ENCODE assay signal across 16 cellular contexts in genomic region chrX:39203427-39203826, GRCh38.
A peak's percentile ranks its signal among the peaks of the same experiment; 100 is the strongest.
DNase-seq lines count a peak whose midpoint lies in the region; ATAC-seq and FAIRE-seq lines count a peak whose summit lies in the region.
"Had no signal": no experiment of that assay in that cellular context is flagged by ENCODE, and none has a peak within 500 bp of the region (broad histone marks: within the 10 kb centered on the region; RNA-seq: fewer than 3 reads in every experiment).

No MANE protein-coding gene starts in this region.

- H3K27me3 ChIP-seq in small intestine (ENCODE audit: control insufficient read depth in 2 of 2, insufficient read depth in 2 of 2, low read length in 2 of 2), result no peaks in the 10 kb centered on the region
- H3K27me3 ChIP-seq: BE2C had no signal

- no peak overlapping the region for H3K4me3 Mint-ChIP-seq in activated T-helper 2 cell treated with anti-CD3 and anti-CD28 coated beads, Interferon-gamma antibody, Interleukin-2, Interleukin-4, amounts not matched to agents 10 μg/mL and 5 μg/mL and 100 μg/mL, durations not matched to agents 14 hours and 24 hours and 36 hours (ENCODE audit: low read depth)
- H3K4me3 Mint-ChIP-seq: CD4-positive, alpha-beta memory T cell; IgD-negative memory B cell had no signal

- H3K4me1 Mint-ChIP-seq in activated T-helper 2 cell treated with anti-CD3 and anti-CD28 coated beads, Interferon-gamma antibody, Interleukin-2, Interleukin-4, amounts not matched to agents 10 μg/mL and 5 μg/mL and 100 μg/mL, durations not matched to agents 14 hours and 24 hours and 36 hours (ENCODE audit: low read depth), result peaks cover 76% of the 10 kb centered on the region
- H3K4me1 Mint-ChIP-seq: IgD-negative memory B cell had no signal

- DNase-seq in GM19239 (ENCODE audit: insufficient read length, low spot score), result no peak
- DNase-seq in activated T-helper 2 cell treated with anti-CD3 and anti-CD28 coated beads, Interferon-gamma antibody, Interleukin-2, Interleukin-4, amounts not matched to agents 10 μg/mL and 5 μg/mL and 100 μg/mL, durations not matched to agents 14 hours and 24 hours and 36 hours (ENCODE audit: low spot score), result no peak
- DNase-seq in left colon, result no peak
- peak; percentile 83 for DNase-seq in small intestine
- no peak for DNase-seq in NK-92 treated with Interleukin-12 subunit alpha and Interleukin-12 subunit beta, amount 100 ng/mL, for 24 hours (lab: John Stamatoyannopoulos, UW)
- DNase-seq: BE2C; Caco-2; CD4-positive, alpha-beta memory T cell; GM23248 had no signal

- no peaks in the 10 kb centered on the region for H3K36me3 ChIP-seq in small intestine (ENCODE audit: control insufficient read depth in 2 of 2, insufficient read depth in 2 of 2, low read length in 2 of 2)
- H3K36me3 ChIP-seq: BE2C had no signal

- no peaks in the 10 kb centered on the region for H3K27me3 Mint-ChIP-seq in activated T-helper 2 cell treated with anti-CD3 and anti-CD28 coated beads, Interferon-gamma antibody, Interleukin-2, Interleukin-4, amounts not matched to agents 10 μg/mL and 5 μg/mL and 100 μg/mL, durations not matched to agents 14 hours and 24 hours and 36 hours (ENCODE audit: low read depth)
- H3K27me3 Mint-ChIP-seq: CD4-positive, alpha-beta memory T cell had no signal

- H3K4me3 ChIP-seq in small intestine (ENCODE audit: low read depth in 1 of 2, low read length in 2 of 2), result no peak overlapping the region
- H3K4me3 ChIP-seq: A549, GM23248 had no signal

- H3K4me1 ChIP-seq in small intestine (ENCODE audit: control insufficient read depth in 2 of 2, insufficient read depth in 1 of 2, low read depth in 1 of 2, low read length in 1 of 2), result peaks cover 0 to 2% of the 10 kb centered on the region in 2 donors
- H3K4me1 ChIP-seq: A549, BE2C had no signal

- H3K27ac Mint-ChIP-seq in activated T-helper 2 cell treated with anti-CD3 and anti-CD28 coated beads, Interferon-gamma antibody, Interleukin-2, Interleukin-4, amounts not matched to agents 10 μg/mL and 5 μg/mL and 100 μg/mL, durations not matched to agents 14 hours and 24 hours and 36 hours, result peak overlapping the region; percentile 55
- H3K27ac Mint-ChIP-seq: CD4-positive, alpha-beta memory T cell had no signal

- intact Hi-C loops in activated T-helper 2 cell treated with anti-CD3 and anti-CD28 coated beads, Interferon-gamma antibody, Interleukin-2, Interleukin-4, amounts not matched to agents 10 μg/mL and 5 μg/mL and 100 μg/mL, durations not matched to agents 14 hours and 24 hours and 36 hours (cut with micrococcal nuclease), result loop anchor here (10.0 kb wide), 1 partner anchor 399 kb away; the partner anchor contains the start of gene MID1IP1
- intact Hi-C loops in left colon (cut with DNase I, micrococcal nuclease), result no loop called here

- no peaks in the 10 kb centered on the region for H3K9me3 ChIP-seq in small intestine (ENCODE audit: control insufficient read depth, low read depth)
- H3K9me3 ChIP-seq: A549, BE2C, Caco-2 had no signal

- peaks cover 13% of the 10 kb centered on the region for H3K36me3 Mint-ChIP-seq in activated T-helper 2 cell treated with anti-CD3 and anti-CD28 coated beads, Interferon-gamma antibody, Interleukin-2, Interleukin-4, amounts not matched to agents 10 μg/mL and 5 μg/mL and 100 μg/mL, durations not matched to agents 14 hours and 24 hours and 36 hours (ENCODE audit: low read depth)
- H3K36me3 Mint-ChIP-seq: CD4-positive, alpha-beta memory T cell had no signal

- FAIRE-seq in GM19239 (lab: Jason Lieb, UNC) (peak; percentile 21), small intestine (lab: Jason Lieb, UNC) (no peak)
- FAIRE-seq: A549, H54 had no signal

- 20 to 51% (median 43%) methylated on average over 3 of the region's 3 CpGs for WGBS in small intestine, 3 donors

- peak; percentile 59 for ATAC-seq in left colon
- no peak for ATAC-seq in GM18520 (IDR thresholded peaks at IDR 0.05; ENCODE audit: unreplicated experiment)
- ATAC-seq: A549, HCT116 had no signal

- no peak overlapping the region for H3K27ac ChIP-seq in small intestine (ENCODE audit: low read depth in 1 of 2, low read length in 1 of 2)
- H3K27ac ChIP-seq: A549, C4-2B, GM23248, HL-60 had no signal

- peaks cover 6% of the 10 kb centered on the region for H3K9me3 Mint-ChIP-seq in activated T-helper 2 cell treated with anti-CD3 and anti-CD28 coated beads, Interferon-gamma antibody, Interleukin-2, Interleukin-4, amounts not matched to agents 10 μg/mL and 5 μg/mL and 100 μg/mL, durations not matched to agents 14 hours and 24 hours and 36 hours
- H3K9me3 Mint-ChIP-seq: CD4-positive, alpha-beta memory T cell; IgD-negative memory B cell had no signal
